In genomic region chr2:112138143-112139032, GRCh38 we compare ENCODE assay signal across 1 cellular context.
TF ChIP-seq lines count a peak whose summit lies in the region.

FBLN7 (plus strand) TSS chr2:112138385; CDS start chr2:112138656, 271 bp downstream.

TF ChIP-seq in HepG2, 621 proteins besides CTCF, POLR2A, EP300 and RAD21 (continued from another document and continues in another):
- TF ChIP-seq, protein P1, sequence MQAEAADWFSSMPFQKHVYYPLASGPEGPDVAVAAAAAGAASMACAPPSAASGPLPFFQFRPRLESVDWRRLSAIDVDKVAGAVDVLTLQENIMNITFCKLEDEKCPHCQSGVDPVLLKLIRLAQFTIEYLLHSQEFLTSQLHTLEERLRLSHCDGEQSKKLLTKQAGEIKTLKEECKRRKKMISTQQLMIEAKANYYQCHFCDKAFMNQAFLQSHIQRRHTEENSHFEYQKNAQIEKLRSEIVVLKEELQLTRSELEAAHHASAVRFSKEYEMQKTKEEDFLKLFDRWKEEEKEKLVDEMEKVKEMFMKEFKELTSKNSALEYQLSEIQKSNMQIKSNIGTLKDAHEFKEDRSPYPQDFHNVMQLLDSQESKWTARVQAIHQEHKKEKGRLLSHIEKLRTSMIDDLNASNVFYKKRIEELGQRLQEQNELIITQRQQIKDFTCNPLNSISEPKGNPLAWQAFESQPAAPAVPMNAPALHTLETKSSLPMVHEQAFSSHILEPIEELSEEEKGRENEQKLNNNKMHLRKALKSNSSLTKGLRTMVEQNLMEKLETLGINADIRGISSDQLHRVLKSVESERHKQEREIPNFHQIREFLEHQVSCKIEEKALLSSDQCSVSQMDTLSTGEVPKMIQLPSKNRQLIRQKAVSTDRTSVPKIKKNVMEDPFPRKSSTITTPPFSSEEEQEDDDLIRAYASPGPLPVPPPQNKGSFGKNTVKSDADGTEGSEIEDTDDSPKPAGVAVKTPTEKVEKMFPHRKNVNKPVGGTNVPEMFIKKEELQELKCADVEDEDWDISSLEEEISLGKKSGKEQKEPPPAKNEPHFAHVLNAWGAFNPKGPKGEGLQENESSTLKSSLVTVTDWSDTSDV (CRISPR knock-in tag; IDR thresholded peaks at IDR 0.05) = 0 out of 2 replicates have a peak, but pooled peaks have one; percentile 16
- TF ChIP-seq SP4 (CRISPR knock-in tag; IDR thresholded peaks at IDR 0.05) (0 out of 2 replicates have a peak, but pooled peaks have one; percentile 25), TMF1 (CRISPR knock-in tag; IDR thresholded peaks at IDR 0.05; ENCODE audit: low read depth) (0 out of 2 replicates have a peak, but pooled peaks have one; percentile 33), ZNF773 (CRISPR knock-in tag; IDR thresholded peaks at IDR 0.05; ENCODE audit: borderline replicate concordance) (no peak), HOXA7 (CRISPR knock-in tag; IDR thresholded peaks at IDR 0.05) (no peak), YY1 (IDR thresholded peaks at IDR 0.05; ENCODE audit: insufficient read depth, insufficient replicate concordance, low read depth, low read length) (peak; percentile 55), MTA1 (CRISPR knock-in tag; IDR thresholded peaks at IDR 0.05; ENCODE audit: borderline replicate concordance) (no peak), ZNF3 (CRISPR knock-in tag; IDR thresholded peaks at IDR 0.05) (no peak), SALL2 (CRISPR knock-in tag; IDR thresholded peaks at IDR 0.05) (peak; percentile 76; the same call in 1 of the 2 replicates), HMG20B (CRISPR knock-in tag; conservative IDR thresholded peaks at IDR 0.05) (no peak), JDP2 (CRISPR knock-in tag; IDR thresholded peaks at IDR 0.05; ENCODE audit: borderline replicate concordance) (no peak), TCF12 (IDR thresholded peaks at IDR 0.05) (no peak), TCF12 (CRISPR knock-in tag; IDR thresholded peaks at IDR 0.05) (0 out of 2 replicates have a peak, but pooled peaks have one; percentile 47), PATZ1 (CRISPR knock-in tag; IDR thresholded peaks at IDR 0.05) (0 out of 2 replicates have a peak, but pooled peaks have one; percentile 11), MLLT10 (CRISPR knock-in tag; IDR thresholded peaks at IDR 0.05) (no peak), ARNT2 (CRISPR knock-in tag; IDR thresholded peaks at IDR 0.05; ENCODE audit: low read depth) (0 out of 2 replicates have a peak, but pooled peaks have one; percentile 24), NR2F6 (IDR thresholded peaks at IDR 0.05) (no peak), NR2F6 (CRISPR knock-in tag; IDR thresholded peaks at IDR 0.05) (no peak), SOX6 (IDR thresholded peaks at IDR 0.05) (no peak), SOX6 (CRISPR knock-in tag; IDR thresholded peaks at IDR 0.05) (no peak), YEATS2 (CRISPR knock-in tag; IDR thresholded peaks at IDR 0.05; ENCODE audit: borderline replicate concordance) (no peak), ZNF343 (CRISPR knock-in tag; IDR thresholded peaks at IDR 0.05) (peak; percentile 31; the same call in 1 of the 2 replicates), HNRNPUL1 (IDR thresholded peaks at IDR 0.05; ENCODE audit: low read depth, low read length) (no peak), HNF1A (IDR thresholded peaks at IDR 0.05; ENCODE audit: low read depth) (no peak), HNF1A (CRISPR knock-in tag; IDR thresholded peaks at IDR 0.05; ENCODE audit: borderline replicate concordance) (peak; percentile 9; the same call in 1 of the 2 replicates), ZSCAN21 (CRISPR knock-in tag; IDR thresholded peaks at IDR 0.05; ENCODE audit: borderline replicate concordance) (no peak; the same call in 1 of the 2 replicates), ZNF446 (CRISPR knock-in tag; IDR thresholded peaks at IDR 0.05) (peak; percentile 86), PAX8 (CRISPR knock-in tag; IDR thresholded peaks at IDR 0.05; ENCODE audit: borderline replicate concordance) (no peak), TOPORS (CRISPR knock-in tag; IDR thresholded peaks at IDR 0.05) (0 out of 2 replicates have a peak, but pooled peaks have one; percentile 33), TARDBP (CRISPR knock-in tag; IDR thresholded peaks at IDR 0.05) (peak; percentile 24; the same call in 1 of the 2 replicates)
- TF ChIP-seq, protein P2, sequence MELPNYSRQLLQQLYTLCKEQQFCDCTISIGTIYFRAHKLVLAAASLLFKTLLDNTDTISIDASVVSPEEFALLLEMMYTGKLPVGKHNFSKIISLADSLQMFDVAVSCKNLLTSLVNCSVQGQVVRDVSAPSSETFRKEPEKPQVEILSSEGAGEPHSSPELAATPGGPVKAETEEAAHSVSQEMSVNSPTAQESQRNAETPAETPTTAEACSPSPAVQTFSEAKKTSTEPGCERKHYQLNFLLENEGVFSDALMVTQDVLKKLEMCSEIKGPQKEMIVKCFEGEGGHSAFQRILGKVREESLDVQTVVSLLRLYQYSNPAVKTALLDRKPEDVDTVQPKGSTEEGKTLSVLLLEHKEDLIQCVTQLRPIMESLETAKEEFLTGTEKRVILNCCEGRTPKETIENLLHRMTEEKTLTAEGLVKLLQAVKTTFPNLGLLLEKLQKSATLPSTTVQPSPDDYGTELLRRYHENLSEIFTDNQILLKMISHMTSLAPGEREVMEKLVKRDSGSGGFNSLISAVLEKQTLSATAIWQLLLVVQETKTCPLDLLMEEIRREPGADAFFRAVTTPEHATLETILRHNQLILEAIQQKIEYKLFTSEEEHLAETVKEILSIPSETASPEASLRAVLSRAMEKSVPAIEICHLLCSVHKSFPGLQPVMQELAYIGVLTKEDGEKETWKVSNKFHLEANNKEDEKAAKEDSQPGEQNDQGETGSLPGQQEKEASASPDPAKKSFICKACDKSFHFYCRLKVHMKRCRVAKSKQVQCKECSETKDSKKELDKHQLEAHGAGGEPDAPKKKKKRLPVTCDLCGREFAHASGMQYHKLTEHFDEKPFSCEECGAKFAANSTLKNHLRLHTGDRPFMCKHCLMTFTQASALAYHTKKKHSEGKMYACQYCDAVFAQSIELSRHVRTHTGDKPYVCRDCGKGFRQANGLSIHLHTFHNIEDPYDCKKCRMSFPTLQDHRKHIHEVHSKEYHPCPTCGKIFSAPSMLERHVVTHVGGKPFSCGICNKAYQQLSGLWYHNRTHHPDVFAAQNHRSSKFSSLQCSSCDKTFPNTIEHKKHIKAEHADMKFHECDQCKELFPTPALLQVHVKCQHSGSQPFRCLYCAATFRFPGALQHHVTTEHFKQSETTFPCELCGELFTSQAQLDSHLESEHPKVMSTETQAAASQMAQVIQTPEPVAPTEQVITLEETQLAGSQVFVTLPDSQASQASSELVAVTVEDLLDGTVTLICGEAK (IDR thresholded peaks at IDR 0.05) = no peak
- TF ChIP-seq, protein P2 (CRISPR knock-in tag; IDR thresholded peaks at IDR 0.05) = peak; percentile 24; the same call in 1 of the 2 replicates
- TF ChIP-seq, protein P3, sequence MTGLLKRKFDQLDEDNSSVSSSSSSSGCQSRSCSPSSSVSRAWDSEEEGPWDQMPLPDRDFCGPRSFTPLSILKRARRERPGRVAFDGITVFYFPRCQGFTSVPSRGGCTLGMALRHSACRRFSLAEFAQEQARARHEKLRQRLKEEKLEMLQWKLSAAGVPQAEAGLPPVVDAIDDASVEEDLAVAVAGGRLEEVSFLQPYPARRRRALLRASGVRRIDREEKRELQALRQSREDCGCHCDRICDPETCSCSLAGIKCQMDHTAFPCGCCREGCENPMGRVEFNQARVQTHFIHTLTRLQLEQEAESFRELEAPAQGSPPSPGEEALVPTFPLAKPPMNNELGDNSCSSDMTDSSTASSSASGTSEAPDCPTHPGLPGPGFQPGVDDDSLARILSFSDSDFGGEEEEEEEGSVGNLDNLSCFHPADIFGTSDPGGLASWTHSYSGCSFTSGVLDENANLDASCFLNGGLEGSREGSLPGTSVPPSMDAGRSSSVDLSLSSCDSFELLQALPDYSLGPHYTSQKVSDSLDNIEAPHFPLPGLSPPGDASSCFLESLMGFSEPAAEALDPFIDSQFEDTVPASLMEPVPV (CRISPR knock-in tag; IDR thresholded peaks at IDR 0.05) = peak; percentile 26; the same call in 1 of the 2 replicates
- TF ChIP-seq, protein P4, sequence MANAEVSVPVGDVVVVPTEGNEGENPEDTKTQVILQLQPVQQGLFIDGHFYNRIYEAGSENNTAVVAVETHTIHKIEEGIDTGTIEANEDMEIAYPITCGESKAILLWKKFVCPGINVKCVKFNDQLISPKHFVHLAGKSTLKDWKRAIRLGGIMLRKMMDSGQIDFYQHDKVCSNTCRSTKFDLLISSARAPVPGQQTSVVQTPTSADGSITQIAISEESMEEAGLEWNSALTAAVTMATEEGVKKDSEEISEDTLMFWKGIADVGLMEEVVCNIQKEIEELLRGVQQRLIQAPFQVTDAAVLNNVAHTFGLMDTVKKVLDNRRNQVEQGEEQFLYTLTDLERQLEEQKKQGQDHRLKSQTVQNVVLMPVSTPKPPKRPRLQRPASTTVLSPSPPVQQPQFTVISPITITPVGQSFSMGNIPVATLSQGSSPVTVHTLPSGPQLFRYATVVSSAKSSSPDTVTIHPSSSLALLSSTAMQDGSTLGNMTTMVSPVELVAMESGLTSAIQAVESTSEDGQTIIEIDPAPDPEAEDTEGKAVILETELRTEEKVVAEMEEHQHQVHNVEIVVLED (CRISPR knock-in tag; IDR thresholded peaks at IDR 0.05; ENCODE audit: borderline replicate concordance) = 0 out of 2 replicates have a peak, but pooled peaks have one; percentile 35
